ENCODE assay signal across 8 cellular contexts in the genomic region with DNA sequence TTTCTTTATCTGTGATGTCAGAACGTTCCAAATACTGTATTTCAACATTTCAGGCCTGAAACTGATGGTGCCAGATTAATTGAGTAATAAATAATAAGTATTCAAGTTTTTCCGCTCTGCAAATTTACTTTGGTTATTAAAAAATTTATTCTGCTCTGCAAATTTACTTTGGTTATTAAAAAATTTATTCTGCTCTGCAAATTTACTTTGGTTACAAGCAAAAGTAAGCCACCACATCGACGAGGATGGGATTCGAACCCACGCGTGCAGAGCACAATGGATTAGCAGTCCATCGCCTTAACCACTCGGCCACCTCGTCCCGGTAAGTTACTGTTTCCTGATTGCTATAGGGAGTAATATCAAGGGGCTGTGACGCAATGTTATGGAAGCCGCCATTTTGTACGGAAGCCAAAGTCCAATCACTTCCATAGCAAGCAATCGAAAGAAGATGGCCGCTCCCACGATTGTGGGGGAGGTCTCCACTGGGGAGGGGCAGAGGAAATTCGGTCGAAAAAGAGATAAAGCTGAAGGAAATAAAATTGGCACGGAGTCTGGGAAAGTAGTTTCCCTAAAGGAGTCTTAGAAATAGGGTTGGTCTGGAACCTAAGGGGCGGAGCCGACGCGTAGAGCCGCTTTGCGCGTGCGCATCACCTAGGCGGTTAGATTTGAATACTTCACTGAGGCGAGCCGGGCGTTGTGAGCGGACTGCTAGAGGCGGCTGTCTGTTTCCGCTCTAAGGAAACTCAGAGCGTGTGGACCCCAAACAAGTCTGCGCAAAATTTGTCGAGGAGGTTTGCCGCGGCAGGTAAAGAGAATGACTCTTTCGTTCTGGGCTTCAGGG. TPM values are rescaled to one million over a fixed set of nuclear protein-coding genes. Genes with fewer than 3 reads are reported as not detected.
DNase-seq lines count a peak whose midpoint lies in the region; ATAC-seq and TF ChIP-seq lines count a peak whose summit lies in the region.

A gene with protein sequence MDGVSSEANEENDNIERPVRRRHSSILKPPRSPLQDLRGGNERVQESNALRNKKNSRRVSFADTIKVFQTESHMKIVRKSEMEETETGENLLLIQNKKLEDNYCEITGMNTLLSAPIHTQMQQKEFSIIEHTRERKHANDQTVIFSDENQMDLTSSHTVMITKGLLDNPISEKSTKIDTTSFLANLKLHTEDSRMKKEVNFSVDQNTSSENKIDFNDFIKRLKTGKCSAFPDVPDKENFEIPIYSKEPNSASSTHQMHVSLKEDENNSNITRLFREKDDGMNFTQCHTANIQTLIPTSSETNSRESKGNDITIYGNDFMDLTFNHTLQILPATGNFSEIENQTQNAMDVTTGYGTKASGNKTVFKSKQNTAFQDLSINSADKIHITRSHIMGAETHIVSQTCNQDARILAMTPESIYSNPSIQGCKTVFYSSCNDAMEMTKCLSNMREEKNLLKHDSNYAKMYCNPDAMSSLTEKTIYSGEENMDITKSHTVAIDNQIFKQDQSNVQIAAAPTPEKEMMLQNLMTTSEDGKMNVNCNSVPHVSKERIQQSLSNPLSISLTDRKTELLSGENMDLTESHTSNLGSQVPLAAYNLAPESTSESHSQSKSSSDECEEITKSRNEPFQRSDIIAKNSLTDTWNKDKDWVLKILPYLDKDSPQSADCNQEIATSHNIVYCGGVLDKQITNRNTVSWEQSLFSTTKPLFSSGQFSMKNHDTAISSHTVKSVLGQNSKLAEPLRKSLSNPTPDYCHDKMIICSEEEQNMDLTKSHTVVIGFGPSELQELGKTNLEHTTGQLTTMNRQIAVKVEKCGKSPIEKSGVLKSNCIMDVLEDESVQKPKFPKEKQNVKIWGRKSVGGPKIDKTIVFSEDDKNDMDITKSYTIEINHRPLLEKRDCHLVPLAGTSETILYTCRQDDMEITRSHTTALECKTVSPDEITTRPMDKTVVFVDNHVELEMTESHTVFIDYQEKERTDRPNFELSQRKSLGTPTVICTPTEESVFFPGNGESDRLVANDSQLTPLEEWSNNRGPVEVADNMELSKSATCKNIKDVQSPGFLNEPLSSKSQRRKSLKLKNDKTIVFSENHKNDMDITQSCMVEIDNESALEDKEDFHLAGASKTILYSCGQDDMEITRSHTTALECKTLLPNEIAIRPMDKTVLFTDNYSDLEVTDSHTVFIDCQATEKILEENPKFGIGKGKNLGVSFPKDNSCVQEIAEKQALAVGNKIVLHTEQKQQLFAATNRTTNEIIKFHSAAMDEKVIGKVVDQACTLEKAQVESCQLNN (N-terminal part only) (plus strand): TSS at position 662 of the 841 bp plus-strand sequence. CDS start 8,683 bp downstream, outside the sequence.

- DNase-seq in DMS114 treated with DMSO at 0.1 percent for 48 hours (lab: John Stamatoyannopoulos, UW; ENCODE audit: unreplicated experiment) (peak; percentile 91), PC-3 (peak; percentile 97), activated T-cell treated with anti-CD3 and anti-CD28 coated beads for 4 hours (peak; percentile 84), epithelial cell of prostate (ENCODE audit: low read depth, low spot score) (peak; percentile 50)
- peak; percentile 96 for DNase-seq in Jurkat, Clone E6-1 (ENCODE audit: low read depth, low spot score)
- peak; percentile 79 to 81 for DNase-seq in stimulated activated CD8-positive, alpha-beta memory T cell treated with anti-CD3 and anti-CD28 coated beads, Interleukin-2, amount 100 ng/mL, for 48 hours (ENCODE audit: low read depth in 2 of 2)

- ATAC-seq in GM21619 (IDR thresholded peaks at IDR 0.05; ENCODE audit: unreplicated experiment), result peak; percentile 59
- ATAC-seq in PC-3, result peak; percentile 74

- no peaks in the 10 kb centered on the region for H4K20me1 ChIP-seq in PC-3 (ENCODE audit: low read length)

- no peaks in the 10 kb centered on the region for H3K27me3 ChIP-seq in PC-3 (ENCODE audit: low read length)
- H3K27me3 ChIP-seq in mononuclear cell (ENCODE audit: insufficient read depth, low read length), result no peaks in the 10 kb centered on the region

- no peaks in the 10 kb centered on the region for H3F3A ChIP-seq in PC-3 (ENCODE audit: low read length, unreplicated experiment)

- H3K36me3 ChIP-seq in PC-3 (ENCODE audit: low read depth, low read length), result no peaks in the 10 kb centered on the region

- no peaks in the 10 kb centered on the region for H3K9me2 ChIP-seq in PC-3 (replicated peaks; ENCODE audit: low read length)

- intact Hi-C loops in PC-3 (cut with micrococcal nuclease), result loop anchor here (2.0 to 10.0 kb wide), 4 partner anchors 85 to 301 kb away; a partner anchor contains a TSS

- peak within 1 kb of the TSS; percentile 92 for H3K4me3 ChIP-seq in Jurkat, Clone E6-1 (ENCODE audit: low read length)
- H3K4me3 ChIP-seq in PC-3 (ENCODE audit: low read length), result peak within 1 kb of the TSS; percentile 98
- H3K4me3 ChIP-seq in mononuclear cell (ENCODE audit: low read length), result peak within 1 kb of the TSS; percentile 81

- H2AFZ ChIP-seq in PC-3 (ENCODE audit: low read length), result peak within 1 kb of the TSS; percentile 95

- peaks cover 17% of the 10 kb centered on the region; the same call in 1 of the 2 replicates for H3K4me1 ChIP-seq in PC-3 (ENCODE audit: insufficient read depth, low read length)
- peaks cover 18% of the 10 kb centered on the region for H3K4me1 ChIP-seq in mononuclear cell (ENCODE audit: insufficient read depth, low read length)

- CTCF ChIA-PET in PC-3 (lab: Charles Lee), result no interaction called here

- H3K4me2 ChIP-seq in PC-3 (ENCODE audit: low read length), result peak within 1 kb of the TSS; percentile 87

- peak within 1 kb of the TSS; percentile 84 for H3K9ac ChIP-seq in PC-3 (ENCODE audit: low read length)

- POLR2A ChIA-PET in PC-3 (lab: Charles Lee; ENCODE audit: unreplicated experiment), result no interaction called here

- no TSS peak for BruUV-seq in PC-3 (replicated peaks; lab: Mats Ljungman, UMichigan)

- H3K27ac ChIP-seq in PC-3 (ENCODE audit: low read length), result peak within 1 kb of the TSS; percentile 85
- H3K27ac ChIP-seq in epithelial cell of prostate, result peak within 1 kb of the TSS; percentile 88

- TF ChIP-seq CTCF in PC-3 (conservative IDR thresholded peaks at IDR 0.05; ENCODE audit: low read depth, low read length), result no peak

- H3K9me3 ChIP-seq in PC-3 (ENCODE audit: low read length), result no peaks in the 10 kb centered on the region
- no peaks in the 10 kb centered on the region for H3K9me3 ChIP-seq in mononuclear cell (ENCODE audit: low read depth, low read length)

- peaks cover 47% of the 10 kb centered on the region for H3K79me2 ChIP-seq in PC-3 (ENCODE audit: low read length)

RNA-seq across cellular contexts. Expression of the gene that starts here (rescaled TPM):
- 37.4 TPM for polyA plus RNA-seq in Jurkat, Clone E6-1 (2012; ENCODE audit: insufficient read depth, insufficient read length)
- total RNA-seq in PC-3 (2014; rRNA removed) (33.5 and 33.8 TPM in 2 replicates), mononuclear cell (3.3 TPM)

Comparison
In these comparisons a context has a peak if more than half of its experiments do, and no peak if none do; other contexts are left out.
1. Peak in every context shown above with its lines: DNase-seq, ATAC-seq, H3K4me3 ChIP-seq and H3K27ac ChIP-seq.